Comparison of ENCODE assay signal across 23 cellular contexts in the genomic region with DNA sequence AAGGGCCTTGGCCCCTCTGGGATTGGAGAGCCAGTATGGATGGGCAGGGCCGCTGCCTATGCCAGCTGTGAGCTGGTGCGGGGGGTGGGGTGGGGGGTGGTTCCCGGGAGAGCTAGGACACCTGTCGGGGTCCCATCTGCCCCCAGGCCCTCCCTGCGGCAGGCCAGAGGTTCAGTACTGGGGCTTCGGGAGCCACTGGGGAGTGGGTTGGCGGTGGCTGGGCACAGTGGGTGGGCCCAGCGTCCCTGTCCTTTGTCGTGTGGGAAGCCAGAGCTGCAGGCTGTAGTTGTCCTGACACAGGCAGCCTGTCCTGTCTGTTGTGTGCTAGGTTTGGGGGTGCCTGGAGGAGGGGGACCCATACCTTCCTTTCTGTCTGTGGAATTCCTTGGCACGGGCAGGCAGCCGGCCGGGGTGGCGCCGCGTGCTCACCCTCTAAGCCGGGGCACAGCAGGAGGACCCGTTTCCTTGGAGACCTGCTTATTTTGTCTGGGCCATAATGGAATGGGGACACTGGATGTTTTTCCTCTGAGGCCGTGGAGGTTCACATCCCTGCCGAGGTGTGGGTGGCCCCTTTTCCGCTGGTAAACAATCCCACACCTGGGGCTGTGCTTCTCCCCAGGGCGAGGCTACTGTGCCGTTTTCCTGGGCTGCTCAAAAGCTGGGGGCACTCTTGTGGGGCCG. TPM values are rescaled to one million over a fixed set of nuclear protein-coding genes. Genes with fewer than 3 reads are reported as not detected.
DNase-seq lines count a peak whose midpoint lies in the region; ATAC-seq and TF ChIP-seq lines count a peak whose summit lies in the region.
"Had no signal": no experiment of that assay in that cellular context is flagged by ENCODE, and none has a peak within 500 bp of the region (broad histone marks: within the 10 kb centered on the region; RNA-seq: fewer than 3 reads in every experiment).

No MANE protein-coding gene starts in this region.

- no peak overlapping the region for H2AFZ ChIP-seq in neural progenitor cell (replicated peaks)

- H3K27me3 Mint-ChIP-seq in neural progenitor cell (ENCODE audit: insufficient read depth, low read depth), result peaks cover 10% of the 10 kb centered on the region
- peaks cover 19 to 45% of the 10 kb centered on the region in 2 donors for H3K27me3 Mint-ChIP-seq in effector memory CD8-positive, alpha-beta T cell

- peak; percentile 43 for DNase-seq in DMS 273 (lab: John Stamatoyannopoulos, UW; ENCODE audit: unreplicated experiment)
- no peak for DNase-seq in DMS 273 treated with DMSO at 0.1 percent for 48 hours (lab: John Stamatoyannopoulos, UW)
- peak; percentile 66 for DNase-seq in COR-L47 (lab: John Stamatoyannopoulos, UW)
- peak; percentile 63 to 66 for DNase-seq in SJCRH30
- peak; percentile 58 for DNase-seq in neural progenitor cell (ENCODE audit: low spot score)
- DNase-seq in SW480 (ENCODE audit: low spot score), result no peak
- no peak for DNase-seq in effector memory CD8-positive, alpha-beta T cell
- DNase-seq: BE2C, GDM1, H9, IMR-90, Kasumi-1, MM.1S, NCI-H1092 treated with DMSO at 0.1 percent for 48 hours, NCI-H187 treated with DMSO at 0.1 percent for 48 hours, NCI-H446 treated with DMSO at 0.1 percent for 48 hours, NCI-H748 treated with DMSO at 0.1 percent for 48 hours had no signal

- peaks cover 10% of the 10 kb centered on the region for H3F3A ChIP-seq in neural progenitor cell (ENCODE audit: low read depth)

- peak overlapping the region; percentile 18 for H3K4me3 Mint-ChIP-seq in neural progenitor cell
- H3K4me3 Mint-ChIP-seq in effector memory CD8-positive, alpha-beta T cell, result no peak overlapping the region
- H3K4me3 Mint-ChIP-seq: CD8-positive, alpha-beta T cell; H9 had no signal

- no peak for ATAC-seq in GM18505 (IDR thresholded peaks at IDR 0.05; ENCODE audit: unreplicated experiment)
- ATAC-seq in effector memory CD8-positive, alpha-beta T cell (replicated peaks), result no peak
- ATAC-seq: CD8-positive, alpha-beta T cell; GM12878 had no signal

- no peaks in the 10 kb centered on the region for H3K36me3 Mint-ChIP-seq in neural progenitor cell
- H3K36me3 Mint-ChIP-seq in effector memory CD8-positive, alpha-beta T cell (ENCODE audit: insufficient read depth), result no peaks in the 10 kb centered on the region
- H3K36me3 Mint-ChIP-seq: CD8-positive, alpha-beta T cell had no signal

- no peak for TF ChIP-seq POLR2A in GM18505 (IDR thresholded peaks at IDR 0.05; ENCODE audit: borderline replicate concordance, extremely low read depth, insufficient read depth, insufficient read length)

- H3K36me3 ChIP-seq in SJCRH30 (no peaks in the 10 kb centered on the region), neural progenitor cell (no peaks in the 10 kb centered on the region)
- H3K36me3 ChIP-seq: BE2C had no signal

- no peak overlapping the region for H3K27ac Mint-ChIP-seq in neural progenitor cell
- no peak overlapping the region for H3K27ac Mint-ChIP-seq in effector memory CD8-positive, alpha-beta T cell
- H3K27ac Mint-ChIP-seq: CD8-positive, alpha-beta T cell; H9 had no signal

- no peak for TF ChIP-seq CTCF in neural progenitor cell (IDR thresholded peaks at IDR 0.05)

- H3K9me3 ChIP-seq in SJCRH30 (replicated peaks) (no peaks in the 10 kb centered on the region), neural progenitor cell (ENCODE audit: low read depth) (no peaks in the 10 kb centered on the region)
- H3K9me3 ChIP-seq: BE2C had no signal

- no peak overlapping the region for H3K4me3 ChIP-seq in SJCRH30
- no peak overlapping the region for H3K4me3 ChIP-seq in neural progenitor cell
- H3K4me3 ChIP-seq: GM12878, SK-N-MC had no signal

- H3K9ac ChIP-seq in neural progenitor cell, result no peak overlapping the region

- peaks cover 23% of the 10 kb centered on the region for H3K4me1 Mint-ChIP-seq in neural progenitor cell
- H3K4me1 Mint-ChIP-seq in effector memory CD8-positive, alpha-beta T cell (ENCODE audit: low read depth in 2 of 2), result peaks cover 0 to 10% of the 10 kb centered on the region in 2 donors

- no peaks in the 10 kb centered on the region for H4K20me1 ChIP-seq in neural progenitor cell (ENCODE audit: low read depth)

- H3K79me2 ChIP-seq in neural progenitor cell (ENCODE audit: low read depth), result no peaks in the 10 kb centered on the region

- peak overlapping the region; percentile 45; the same call in 1 of the 2 replicates for H3K27ac ChIP-seq in SJCRH30
- no peak overlapping the region for H3K27ac ChIP-seq in neural progenitor cell
- H3K27ac ChIP-seq: 22Rv1, SK-N-MC had no signal

- H3K4me2 ChIP-seq in neural progenitor cell, result peak overlapping the region; percentile 31

- H3K9me3 Mint-ChIP-seq in neural progenitor cell, result no peaks in the 10 kb centered on the region
- H3K9me3 Mint-ChIP-seq in effector memory CD8-positive, alpha-beta T cell, result no peaks in the 10 kb centered on the region
- H3K9me3 Mint-ChIP-seq: CD8-positive, alpha-beta T cell; H9 had no signal

- peaks cover 57% of the 10 kb centered on the region for H3K4me1 ChIP-seq in SJCRH30
- H3K4me1 ChIP-seq in neural progenitor cell, result peaks cover 28% of the 10 kb centered on the region
- H3K4me1 ChIP-seq: BE2C had no signal

- H3K27me3 ChIP-seq in SJCRH30 (no peaks in the 10 kb centered on the region), neural progenitor cell (peaks cover 35% of the 10 kb centered on the region)
- H3K27me3 ChIP-seq: BE2C had no signal

RNA-seq across cellular contexts. Expression of a gene that starts 14.8 kb away (rescaled TPM):
- 8.6 and 9.6 TPM in 2 replicates for total RNA-seq in SJCRH30 (2014; rRNA removed; shearing (Covaris generic))
- 0.22 TPM in 1 of 2 replicates, not detected in the other for total RNA-seq in neural progenitor cell (ENCODE audit: low replicate concordance)
- total RNA-seq: CD8-positive, alpha-beta T cell; HT1080; IMR-90 had no signal

RNA-seq across cellular contexts. Expression of a gene that starts 36.1 kb away (rescaled TPM):
- 0.12 and 0.63 TPM in 2 replicates for total RNA-seq in SJCRH30 (2014; rRNA removed; shearing (Covaris generic))
- not detected in 2 replicates for total RNA-seq in neural progenitor cell (ENCODE audit: low replicate concordance)
- total RNA-seq: CD8-positive, alpha-beta T cell; HT1080; IMR-90 had no signal

RNA-seq across cellular contexts. Expression of a gene that starts 54.3 kb away (rescaled TPM):
- total RNA-seq in SJCRH30 (2014; rRNA removed; shearing (Covaris generic)), result 107 and 109 TPM in 2 replicates
- 48.3 and 76.1 TPM in 2 replicates for total RNA-seq in neural progenitor cell (ENCODE audit: low replicate concordance)

Comparison
In these comparisons a context has a peak if more than half of its experiments do, and no peak if none do; other contexts are left out.
1. DNase-seq: peak in DMS 273 (single experiment), COR-L47 (single experiment), SJCRH30 (2 of 2) and neural progenitor cell (single experiment); none in DMS 273 treated with DMSO at 0.1 percent for 48 hours (single experiment), SW480 (single experiment) and effector memory CD8-positive, alpha-beta T cell (0 of 3).